Comparison of ENCODE assay signal across 22 cellular contexts in genomic region chr16:78877114-78877513, GRCh38.
"Had no signal": no experiment of that assay in that cellular context is flagged by ENCODE, and none has a peak within 500 bp of the region (broad histone marks: within the 10 kb centered on the region; RNA-seq: fewer than 3 reads in every experiment).

No MANE protein-coding gene starts in this region.

- H3K36me3 ChIP-seq: esophagus squamous epithelium, gastroesophageal sphincter, ovary, right atrium auricular region, sigmoid colon, suprapubic skin, tibial artery, upper lobe of left lung, uterus had no signal

- H3K4me1 ChIP-seq: esophagus squamous epithelium, gastroesophageal sphincter, right atrium auricular region, upper lobe of left lung, uterus had no signal

- H3K27me3 ChIP-seq: esophagus squamous epithelium, gastroesophageal sphincter, ovary, right atrium auricular region, sigmoid colon, suprapubic skin, tibial artery, upper lobe of left lung, uterus had no signal

- H3K27ac ChIP-seq: epithelial cell of prostate, esophagus squamous epithelium, gastroesophageal sphincter, ovary, right atrium auricular region, sigmoid colon, skin epidermis, suprapubic skin, tibial artery, upper lobe of left lung had no signal

- H3K4me3 Mint-ChIP-seq: naive thymus-derived CD4-positive, alpha-beta T cell had no signal

- FAIRE-seq: islet of Langerhans had no signal

- DNase-seq: effector memory CD4-positive, alpha-beta T cell; esophagus squamous epithelium; foreskin fibroblast; glutamatergic neuron; kidney glomerular epithelial cell; mesendoderm; naive thymus-derived CD4-positive, alpha-beta T cell; nucleus accumbens; ovary; sigmoid colon; stimulated activated CD4-positive, alpha-beta T cell treated with anti-CD3 and anti-CD28 coated beads, Interleukin-2, amount 100 ng/mL, for 24 hours; stimulated activated CD4-positive, alpha-beta T cell treated with anti-CD3 and anti-CD28 coated beads, Interleukin-4, amount 100 ng/mL, for 4 hours; stimulated activated naive CD4-positive, alpha-beta T cell treated with Interleukin-2 at 50 U/mL for 16 hours; tibial artery; upper lobe of left lung; uterus had no signal

- H3K9me3 ChIP-seq: esophagus squamous epithelium, gastroesophageal sphincter, ovary, right atrium auricular region, sigmoid colon, suprapubic skin, tibial artery, upper lobe of left lung, uterus had no signal

- ATAC-seq: gastroesophageal sphincter; naive thymus-derived CD4-positive, alpha-beta T cell had no signal

- H3K4me1 Mint-ChIP-seq: naive thymus-derived CD4-positive, alpha-beta T cell had no signal

- H3K27ac Mint-ChIP-seq: naive thymus-derived CD4-positive, alpha-beta T cell had no signal

- H3K4me3 ChIP-seq: esophagus squamous epithelium, gastroesophageal sphincter, ovary, right atrium auricular region, sigmoid colon, skin epidermis, suprapubic skin, tibial artery, upper lobe of left lung, uterus had no signal

- H3K27me3 Mint-ChIP-seq: naive thymus-derived CD4-positive, alpha-beta T cell had no signal
